ENCODE assay signal across 1 cellular context in the genomic region with DNA sequence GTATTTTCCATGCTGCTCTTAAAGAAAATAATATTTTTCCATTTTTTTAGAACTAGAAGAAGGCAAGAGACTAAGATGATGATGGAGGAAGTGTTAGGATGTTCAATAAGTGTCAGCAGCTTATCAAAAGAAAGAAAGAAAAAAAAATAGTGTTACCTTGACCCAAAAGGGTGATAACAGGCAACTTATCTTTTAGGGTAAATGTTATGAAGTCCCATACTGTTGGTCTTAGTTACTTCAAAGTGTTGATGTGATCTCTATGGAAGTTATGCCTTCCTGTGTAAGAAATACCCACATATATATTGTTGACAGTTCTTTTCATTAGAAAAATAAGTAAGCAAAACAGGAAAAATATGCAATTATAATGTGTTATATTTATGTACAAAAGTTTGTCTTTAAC.
A peak's percentile ranks its signal among the peaks of the same experiment; 100 is the strongest.
TF ChIP-seq lines count a peak whose summit lies in the region.

No MANE protein-coding gene starts in this region.

TF ChIP-seq in HepG2, 621 proteins besides CTCF, POLR2A, EP300 and RAD21 (continued from another document and continues in another):
- TF ChIP-seq DDIT3 (CRISPR knock-in tag; IDR thresholded peaks at IDR 0.05) (no peak), CBFB (CRISPR knock-in tag; IDR thresholded peaks at IDR 0.05) (0 out of 2 replicates have a peak, but pooled peaks have one; percentile 25), RCOR2 (CRISPR knock-in tag; IDR thresholded peaks at IDR 0.05) (peak; percentile 85), TBL1XR1 (IDR thresholded peaks at IDR 0.05; ENCODE audit: borderline replicate concordance, low read length, partially characterized antibody) (no peak), SOX6 (IDR thresholded peaks at IDR 0.05) (no peak), SOX6 (CRISPR knock-in tag; IDR thresholded peaks at IDR 0.05) (peak; percentile 73; the same call in 1 of the 2 replicates), ZGPAT (CRISPR knock-in tag; IDR thresholded peaks at IDR 0.05) (peak; percentile 70), ZNF263 (CRISPR knock-in tag; IDR thresholded peaks at IDR 0.05) (no peak), ZNF747 (CRISPR knock-in tag; IDR thresholded peaks at IDR 0.05; ENCODE audit: borderline replicate concordance) (no peak), ZSCAN20 (CRISPR knock-in tag; IDR thresholded peaks at IDR 0.05; ENCODE audit: borderline replicate concordance) (no peak), MTF2 (CRISPR knock-in tag; IDR thresholded peaks at IDR 0.05; ENCODE audit: borderline replicate concordance) (no peak), GABPA (IDR thresholded peaks at IDR 0.05; ENCODE audit: low read depth, low read length) (no peak), GABPA (CRISPR knock-in tag; IDR thresholded peaks at IDR 0.05; ENCODE audit: low read depth) (no peak), HOXD1 (CRISPR knock-in tag; IDR thresholded peaks at IDR 0.05) (peak; percentile 45; the same call in 1 of the 2 replicates), RNF219 (CRISPR knock-in tag; IDR thresholded peaks at IDR 0.05) (no peak), RERE (CRISPR knock-in tag; IDR thresholded peaks at IDR 0.05; ENCODE audit: low read depth) (peak; percentile 84), FUBP1 (CRISPR knock-in tag; IDR thresholded peaks at IDR 0.05; ENCODE audit: borderline replicate concordance) (no peak), SOX13 (IDR thresholded peaks at IDR 0.05) (peak; percentile 40; the same call in 1 of the 2 replicates), SOX13 (CRISPR knock-in tag; conservative IDR thresholded peaks at IDR 0.05 in 1 of 2, IDR thresholded peaks at IDR 0.05 in 1 of 2) (peak in 1 of 2 experiments; percentile 94; a peak in 2 of 4 replicates), NFKB2 (CRISPR knock-in tag; IDR thresholded peaks at IDR 0.05; ENCODE audit: borderline replicate concordance) (no peak), ZNF598 (CRISPR knock-in tag; IDR thresholded peaks at IDR 0.05; ENCODE audit: borderline replicate concordance) (no peak), PITX1 (CRISPR knock-in tag; IDR thresholded peaks at IDR 0.05) (peak; percentile 66; the same call in 1 of the 2 replicates), ZNF382 (CRISPR knock-in tag; IDR thresholded peaks at IDR 0.05; ENCODE audit: borderline replicate concordance) (no peak), ZNF326 (CRISPR knock-in tag; IDR thresholded peaks at IDR 0.05; ENCODE audit: borderline replicate concordance) (no peak), NR1H2 (CRISPR knock-in tag; IDR thresholded peaks at IDR 0.05; ENCODE audit: borderline replicate concordance, low read depth) (no peak), ZNF33A (CRISPR knock-in tag; IDR thresholded peaks at IDR 0.05; ENCODE audit: borderline replicate concordance) (no peak), BRD4 (CRISPR knock-in tag; IDR thresholded peaks at IDR 0.05) (no peak)
- TF ChIP-seq, protein P1, sequence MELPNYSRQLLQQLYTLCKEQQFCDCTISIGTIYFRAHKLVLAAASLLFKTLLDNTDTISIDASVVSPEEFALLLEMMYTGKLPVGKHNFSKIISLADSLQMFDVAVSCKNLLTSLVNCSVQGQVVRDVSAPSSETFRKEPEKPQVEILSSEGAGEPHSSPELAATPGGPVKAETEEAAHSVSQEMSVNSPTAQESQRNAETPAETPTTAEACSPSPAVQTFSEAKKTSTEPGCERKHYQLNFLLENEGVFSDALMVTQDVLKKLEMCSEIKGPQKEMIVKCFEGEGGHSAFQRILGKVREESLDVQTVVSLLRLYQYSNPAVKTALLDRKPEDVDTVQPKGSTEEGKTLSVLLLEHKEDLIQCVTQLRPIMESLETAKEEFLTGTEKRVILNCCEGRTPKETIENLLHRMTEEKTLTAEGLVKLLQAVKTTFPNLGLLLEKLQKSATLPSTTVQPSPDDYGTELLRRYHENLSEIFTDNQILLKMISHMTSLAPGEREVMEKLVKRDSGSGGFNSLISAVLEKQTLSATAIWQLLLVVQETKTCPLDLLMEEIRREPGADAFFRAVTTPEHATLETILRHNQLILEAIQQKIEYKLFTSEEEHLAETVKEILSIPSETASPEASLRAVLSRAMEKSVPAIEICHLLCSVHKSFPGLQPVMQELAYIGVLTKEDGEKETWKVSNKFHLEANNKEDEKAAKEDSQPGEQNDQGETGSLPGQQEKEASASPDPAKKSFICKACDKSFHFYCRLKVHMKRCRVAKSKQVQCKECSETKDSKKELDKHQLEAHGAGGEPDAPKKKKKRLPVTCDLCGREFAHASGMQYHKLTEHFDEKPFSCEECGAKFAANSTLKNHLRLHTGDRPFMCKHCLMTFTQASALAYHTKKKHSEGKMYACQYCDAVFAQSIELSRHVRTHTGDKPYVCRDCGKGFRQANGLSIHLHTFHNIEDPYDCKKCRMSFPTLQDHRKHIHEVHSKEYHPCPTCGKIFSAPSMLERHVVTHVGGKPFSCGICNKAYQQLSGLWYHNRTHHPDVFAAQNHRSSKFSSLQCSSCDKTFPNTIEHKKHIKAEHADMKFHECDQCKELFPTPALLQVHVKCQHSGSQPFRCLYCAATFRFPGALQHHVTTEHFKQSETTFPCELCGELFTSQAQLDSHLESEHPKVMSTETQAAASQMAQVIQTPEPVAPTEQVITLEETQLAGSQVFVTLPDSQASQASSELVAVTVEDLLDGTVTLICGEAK (IDR thresholded peaks at IDR 0.05) = 0 out of 2 replicates have a peak, but pooled peaks have one; percentile 5
- TF ChIP-seq, protein P1 (CRISPR knock-in tag; IDR thresholded peaks at IDR 0.05) = no peak
- TF ChIP-seq, protein P2, sequence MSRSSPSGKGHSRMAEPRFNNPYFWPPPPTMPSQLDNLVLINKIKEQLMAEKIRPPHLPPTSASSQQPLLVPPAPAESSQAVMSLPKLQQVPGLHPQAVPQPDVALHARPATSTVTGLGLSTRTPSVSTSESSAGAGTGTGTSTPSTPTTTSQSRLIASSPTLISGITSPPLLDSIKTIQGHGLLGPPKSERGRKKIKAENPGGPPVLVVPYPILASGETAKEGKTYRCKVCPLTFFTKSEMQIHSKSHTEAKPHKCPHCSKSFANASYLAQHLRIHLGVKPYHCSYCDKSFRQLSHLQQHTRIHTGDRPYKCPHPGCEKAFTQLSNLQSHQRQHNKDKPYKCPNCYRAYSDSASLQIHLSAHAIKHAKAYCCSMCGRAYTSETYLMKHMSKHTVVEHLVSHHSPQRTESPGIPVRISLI (CRISPR knock-in tag; IDR thresholded peaks at IDR 0.05; ENCODE audit: borderline replicate concordance) = peak; percentile 99
- TF ChIP-seq, protein P3, sequence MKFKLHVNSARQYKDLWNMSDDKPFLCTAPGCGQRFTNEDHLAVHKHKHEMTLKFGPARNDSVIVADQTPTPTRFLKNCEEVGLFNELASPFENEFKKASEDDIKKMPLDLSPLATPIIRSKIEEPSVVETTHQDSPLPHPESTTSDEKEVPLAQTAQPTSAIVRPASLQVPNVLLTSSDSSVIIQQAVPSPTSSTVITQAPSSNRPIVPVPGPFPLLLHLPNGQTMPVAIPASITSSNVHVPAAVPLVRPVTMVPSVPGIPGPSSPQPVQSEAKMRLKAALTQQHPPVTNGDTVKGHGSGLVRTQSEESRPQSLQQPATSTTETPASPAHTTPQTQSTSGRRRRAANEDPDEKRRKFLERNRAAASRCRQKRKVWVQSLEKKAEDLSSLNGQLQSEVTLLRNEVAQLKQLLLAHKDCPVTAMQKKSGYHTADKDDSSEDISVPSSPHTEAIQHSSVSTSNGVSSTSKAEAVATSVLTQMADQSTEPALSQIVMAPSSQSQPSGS (CRISPR knock-in tag; IDR thresholded peaks at IDR 0.05) = peak; percentile 87
